In genomic region chr6:37053683-37054082, GRCh38 we compare ENCODE assay signal across 1 cellular context.
TF ChIP-seq lines count a peak whose summit lies in the region.

No MANE protein-coding gene starts in this region.

TF ChIP-seq in IMR-90, 13 proteins besides CTCF, POLR2A, EP300 and RAD21:
- no peak for TF ChIP-seq RCOR1 (IDR thresholded peaks at IDR 0.05; ENCODE audit: insufficient replicate concordance, low read length)
- no peak for TF ChIP-seq CHD1 (IDR thresholded peaks at IDR 0.05; ENCODE audit: low read depth, low read length)
- no peak for TF ChIP-seq MXI1 (IDR thresholded peaks at IDR 0.05; ENCODE audit: borderline replicate concordance, low read depth, low read length)
- TF ChIP-seq, protein P1, sequence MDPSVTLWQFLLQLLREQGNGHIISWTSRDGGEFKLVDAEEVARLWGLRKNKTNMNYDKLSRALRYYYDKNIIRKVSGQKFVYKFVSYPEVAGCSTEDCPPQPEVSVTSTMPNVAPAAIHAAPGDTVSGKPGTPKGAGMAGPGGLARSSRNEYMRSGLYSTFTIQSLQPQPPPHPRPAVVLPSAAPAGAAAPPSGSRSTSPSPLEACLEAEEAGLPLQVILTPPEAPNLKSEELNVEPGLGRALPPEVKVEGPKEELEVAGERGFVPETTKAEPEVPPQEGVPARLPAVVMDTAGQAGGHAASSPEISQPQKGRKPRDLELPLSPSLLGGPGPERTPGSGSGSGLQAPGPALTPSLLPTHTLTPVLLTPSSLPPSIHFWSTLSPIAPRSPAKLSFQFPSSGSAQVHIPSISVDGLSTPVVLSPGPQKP (IDR thresholded peaks at IDR 0.05; ENCODE audit: borderline replicate concordance, low read depth, low read length), result no peak
- no peak for TF ChIP-seq BHLHE40 (IDR thresholded peaks at IDR 0.05; ENCODE audit: low read depth, low read length)
